Comparison of ENCODE assay signal across 2 cellular contexts in the genomic region with DNA sequence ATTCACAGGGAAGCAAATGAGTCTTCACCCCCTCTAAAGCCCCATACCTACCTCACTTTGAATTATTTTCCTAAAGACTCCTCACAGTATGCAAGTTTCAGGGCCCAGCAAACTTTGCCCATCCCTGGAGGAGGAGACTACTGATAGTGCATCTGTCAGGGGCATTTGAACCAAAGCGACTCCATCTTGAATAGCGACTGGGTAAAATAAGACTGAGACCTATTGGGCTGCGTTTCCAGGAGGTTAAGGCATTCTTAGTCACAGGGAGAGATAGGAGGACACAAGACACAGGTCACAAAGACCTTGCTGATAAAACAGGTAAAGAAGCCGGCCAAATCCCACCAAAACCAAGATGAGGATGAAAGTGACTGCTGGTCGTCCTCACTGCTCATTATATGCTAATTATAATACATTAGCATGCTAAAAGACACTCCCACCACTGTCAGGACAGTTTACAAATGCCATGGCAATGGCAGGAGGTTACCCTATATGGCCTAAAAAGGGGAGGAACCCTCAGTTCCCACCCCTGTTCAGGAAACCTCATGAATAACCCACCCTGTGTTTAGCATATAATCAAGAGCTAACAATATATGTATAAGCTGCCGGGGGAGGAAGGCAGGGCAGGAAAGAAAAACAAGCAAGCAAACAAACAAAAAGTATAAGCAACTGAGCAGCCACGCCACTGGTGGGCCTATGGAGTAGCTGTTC.
TF ChIP-seq lines count a peak whose summit lies in the region.

No MANE protein-coding gene starts in this region.

TF ChIP-seq in HepG2, 621 proteins besides CTCF, POLR2A, EP300 and RAD21:
- TF ChIP-seq ZFP37 (CRISPR knock-in tag; IDR thresholded peaks at IDR 0.05; ENCODE audit: borderline replicate concordance): no peak
- TF ChIP-seq ZNF883 (CRISPR knock-in tag; IDR thresholded peaks at IDR 0.05; ENCODE audit: not compliant biosample characterization): no peak
- no peak for TF ChIP-seq RFX5 (IDR thresholded peaks at IDR 0.05; ENCODE audit: low read depth, low read length)
- TF ChIP-seq ZNF816 (CRISPR knock-in tag; IDR thresholded peaks at IDR 0.05; ENCODE audit: borderline replicate concordance): no peak
- no peak for TF ChIP-seq ZNF367 (CRISPR knock-in tag; IDR thresholded peaks at IDR 0.05; ENCODE audit: borderline replicate concordance)
- no peak for TF ChIP-seq ZNF781 (CRISPR knock-in tag; IDR thresholded peaks at IDR 0.05; ENCODE audit: borderline replicate concordance, not compliant biosample characterization)
- no peak for TF ChIP-seq SMAD3 (CRISPR knock-in tag; IDR thresholded peaks at IDR 0.05)
- TF ChIP-seq CC2D1A (CRISPR knock-in tag; IDR thresholded peaks at IDR 0.05): no peak
- TF ChIP-seq, protein P1, sequence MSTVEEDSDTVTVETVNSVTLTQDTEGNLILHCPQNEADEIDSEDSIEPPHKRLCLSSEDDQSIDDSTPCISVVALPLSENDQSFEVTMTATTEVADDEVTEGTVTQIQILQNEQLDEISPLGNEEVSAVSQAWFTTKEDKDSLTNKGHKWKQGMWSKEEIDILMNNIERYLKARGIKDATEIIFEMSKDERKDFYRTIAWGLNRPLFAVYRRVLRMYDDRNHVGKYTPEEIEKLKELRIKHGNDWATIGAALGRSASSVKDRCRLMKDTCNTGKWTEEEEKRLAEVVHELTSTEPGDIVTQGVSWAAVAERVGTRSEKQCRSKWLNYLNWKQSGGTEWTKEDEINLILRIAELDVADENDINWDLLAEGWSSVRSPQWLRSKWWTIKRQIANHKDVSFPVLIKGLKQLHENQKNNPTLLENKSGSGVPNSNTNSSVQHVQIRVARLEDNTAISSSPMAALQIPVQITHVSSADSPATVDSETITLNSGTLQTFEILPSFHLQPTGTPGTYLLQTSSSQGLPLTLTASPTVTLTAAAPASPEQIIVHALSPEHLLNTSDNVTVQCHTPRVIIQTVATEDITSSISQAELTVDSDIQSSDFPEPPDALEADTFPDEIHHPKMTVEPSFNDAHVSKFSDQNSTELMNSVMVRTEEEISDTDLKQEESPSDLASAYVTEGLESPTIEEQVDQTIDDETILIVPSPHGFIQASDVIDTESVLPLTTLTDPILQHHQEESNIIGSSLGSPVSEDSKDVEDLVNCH (CRISPR knock-in tag; IDR thresholded peaks at IDR 0.05): no peak

TF ChIP-seq in H1, 55 proteins besides CTCF, POLR2A, EP300 and RAD21:
- TF ChIP-seq YY1 (IDR thresholded peaks at IDR 0.05; ENCODE audit: low read depth, low read length) (0 out of 2 replicates have a peak, but pooled peaks have one; percentile 33), SRF (IDR thresholded peaks at IDR 0.05; ENCODE audit: low read depth, low read length) (peak; percentile 25; the same call in 1 of the 2 replicates), CEBPB (IDR thresholded peaks at IDR 0.05; ENCODE audit: low read depth, low read length) (no peak)
TF ChIP-seq in H1: peak in this region for 2.
